ENCODE assay signal across 23 cellular contexts in genomic region chr12:49332441-49332861, GRCh38. TPM values are rescaled to one million over a fixed set of nuclear protein-coding genes. Genes with fewer than 3 reads are reported as not detected.
DNase-seq lines count a peak whose midpoint lies in the region; ATAC-seq, FAIRE-seq and TF ChIP-seq lines count a peak whose summit lies in the region.
"Had no signal": no experiment of that assay in that cellular context is flagged by ENCODE, and none has a peak within 500 bp of the region (broad histone marks: within the 10 kb centered on the region; RNA-seq: fewer than 3 reads in every experiment).

No MANE protein-coding gene starts in this region.

- no peaks in the 10 kb centered on the region for H4K20me1 ChIP-seq in smooth muscle cell (ENCODE audit: low read depth)

- H3K36me3 Mint-ChIP-seq in T-cell: no peaks in the 10 kb centered on the region

- POLR2A ChIA-PET in T-cell (lab: Charles Lee): no interaction called here

- H3K4me1 ChIP-seq in kidney (ENCODE audit: control insufficient read depth in 1 of 2, insufficient read depth in 1 of 2, low read depth in 1 of 2, low read length in 2 of 2): peaks cover 0 to 8% of the 10 kb centered on the region in 2 donors
- H3K4me1 ChIP-seq in smooth muscle cell (ENCODE audit: low read depth): no peaks in the 10 kb centered on the region

- peak overlapping the region in 2 of 3 donors; percentile 13 to 51 for H3K4me3 Mint-ChIP-seq in T-cell

- intact Hi-C loops in kidney (cut with DNase I): no loop called here

- CTCF ChIA-PET in T-cell (lab: Charles Lee): interaction anchor here (0.6 to 2.5 kb wide), 8 partner anchors 9 to 182 kb away, joined by 3 to 13 read pairs (median 8); partner anchors contain the start of gene TROAP (in 1 of the 2)

- peak overlapping the region in 1 of 2 donors; percentile 39 for H3K27ac Mint-ChIP-seq in T-cell
- H3K27ac Mint-ChIP-seq: activated naive CD4-positive, alpha-beta T cell treated with anti-CD3 and anti-CD28 coated beads, Interleukin-2, amount 50 U/mL, for 72 hours had no signal

- H2AFZ ChIP-seq in smooth muscle cell (ENCODE audit: low read depth): no peak overlapping the region
- H2AFZ ChIP-seq: GM23248 had no signal

- H3K27me3 Mint-ChIP-seq in T-cell: peaks cover 43 to 52% of the 10 kb centered on the region in 2 donors

- H3K9me3 ChIP-seq in kidney (ENCODE audit: control insufficient read depth in 1 of 2, low read length in 2 of 2): no peaks in the 10 kb centered on the region
- no peaks in the 10 kb centered on the region for H3K9me3 ChIP-seq in smooth muscle cell (replicated peaks; ENCODE audit: low read depth)

- peak overlapping the region; percentile 44 for H3K4me2 ChIP-seq in smooth muscle cell

- 75% methylated on average over 17 of the region's 17 CpGs for WGBS in smooth muscle cell (ENCODE audit: low lambda C conversion rate)

- H3K27me3 ChIP-seq in smooth muscle cell (ENCODE audit: low read depth): peaks cover 52% of the 10 kb centered on the region

- H3K9ac ChIP-seq in kidney (ENCODE audit: low read length in 2 of 2) (no peak overlapping the region), smooth muscle cell (ENCODE audit: low read depth) (no peak overlapping the region)
- H3K9ac ChIP-seq: GM23248 had no signal

- TF ChIP-seq CTCF in kidney (IDR thresholded peaks at IDR 0.05; ENCODE audit: borderline replicate concordance, extremely low read depth, insufficient read depth) (no peak), smooth muscle cell (IDR thresholded peaks at IDR 0.05; ENCODE audit: borderline replicate concordance, insufficient read depth, poor library complexity, severe bottlenecking) (no peak)

- no peak overlapping the region for H3K4me3 ChIP-seq in kidney (ENCODE audit: low read length in 2 of 2)
- no peak overlapping the region for H3K4me3 ChIP-seq in smooth muscle cell
- H3K4me3 ChIP-seq: GM23248 had no signal

- H3K27ac ChIP-seq in kidney (ENCODE audit: low read depth in 2 of 2, low read length in 2 of 2) (no peak overlapping the region), smooth muscle cell (ENCODE audit: low read depth) (no peak overlapping the region)
- H3K27ac ChIP-seq: dorsolateral prefrontal cortex, GM23248, WERI-Rb-1 had no signal

- no peaks in the 10 kb centered on the region for H3K79me2 ChIP-seq in smooth muscle cell (ENCODE audit: low read depth)

- H3F3A ChIP-seq in smooth muscle cell (ENCODE audit: low read depth): no peaks in the 10 kb centered on the region

- peaks cover 10 to 23% (median 12%) of the 10 kb centered on the region in 3 donors for H3K4me1 Mint-ChIP-seq in T-cell

- H3K36me3 ChIP-seq in kidney (ENCODE audit: control insufficient read depth in 1 of 2, insufficient read depth in 2 of 2, low read length in 2 of 2) (no peaks in the 10 kb centered on the region), smooth muscle cell (ENCODE audit: low read depth) (no peaks in the 10 kb centered on the region)

- FAIRE-seq in kidney (lab: Jason Lieb, UNC): no peak
- FAIRE-seq: HepG2 had no signal

- DNase-seq in EH (ENCODE audit: low read depth) (peak; percentile 64), T-cell (no peak), kidney (peak; percentile 75), smooth muscle cell (lab: John Stamatoyannopoulos, UW; ENCODE audit: unreplicated experiment) (no peak)
- DNase-seq in activated naive CD4-positive, alpha-beta T cell (lab: John Stamatoyannopoulos, UW): no peak
- DNase-seq: activated CD4-positive, alpha-beta T cell treated with anti-CD3 and anti-CD28 coated beads, Interleukin-2, amount 50 U/mL, for 1 hour; central memory CD4-positive, alpha-beta T cell; dorsolateral prefrontal cortex; GM23248; left cardiac atrium; mesendoderm; NCI-H187 treated with DMSO at 0.1 percent for 48 hours; stimulated activated CD4-positive, alpha-beta T cell treated with anti-CD3 and anti-CD28 coated beads, Interleukin-4, amount 100 ng/mL, for 4 hours; stimulated activated naive CD4-positive, alpha-beta T cell treated with Interleukin-2 at 50 U/mL for 16 hours; T-helper 9 cell; WERI-Rb-1 had no signal

- no peaks in the 10 kb centered on the region for H3K9me3 Mint-ChIP-seq in T-cell
- H3K9me3 Mint-ChIP-seq: activated naive CD4-positive, alpha-beta T cell treated with anti-CD3 and anti-CD28 coated beads, Interleukin-2, amount 50 U/mL, for 72 hours had no signal

- ATAC-seq in T-cell (replicated peaks in 1 of 4) (no peak), GM21576 (IDR thresholded peaks at IDR 0.05; ENCODE audit: unreplicated experiment) (no peak), GM18907 (IDR thresholded peaks at IDR 0.05; ENCODE audit: unreplicated experiment) (no peak), HG03045 (IDR thresholded peaks at IDR 0.05; ENCODE audit: unreplicated experiment) (no peak)
- ATAC-seq: activated naive CD4-positive, alpha-beta T cell treated with anti-CD3 and anti-CD28 coated beads, Interleukin-2, amount 50 U/mL, for 72 hours had no signal

RNA-seq across cellular contexts. Expression of gene C1QL4, which starts 4.5 kb away (rescaled TPM):
- total RNA-seq in T-cell: not detected
- 1.0 TPM for total RNA-seq in kidney
- polyA plus RNA-seq in kidney (ENCODE audit: insufficient read depth, low read depth, low replicate concordance): not detected
- not detected in 2 replicates for total RNA-seq in smooth muscle cell
- 0.09 TPM in 1 of 2 replicates, not detected in the other for polyA plus RNA-seq in smooth muscle cell
- total RNA-seq: activated naive CD4-positive, alpha-beta T cell treated with anti-CD3 and anti-CD28 coated beads, Interleukin-2, amount 50 U/mL, for 72 hours; GM23248; HepG2; left cardiac atrium had no signal
- polyA plus RNA-seq: AG04450, GM23248 had no signal

RNA-seq across cellular contexts. Expression of gene TROAP, which starts 9.4 kb away (rescaled TPM):
- total RNA-seq in T-cell: 1 to 10 TPM in 4 of 5 donors, under 1 TPM in 1; 0.98 to 1.9 (median 1.3) TPM
- total RNA-seq in kidney: 1.0 TPM
- polyA plus RNA-seq in kidney (ENCODE audit: insufficient read depth, low read depth, low replicate concordance): 1.5 TPM
- total RNA-seq in smooth muscle cell: 2.6 and 3.7 TPM in 2 replicates
- polyA plus RNA-seq in smooth muscle cell: 8.5 and 10.2 TPM in 2 replicates

RNA-seq across cellular contexts. Expression of gene DNAJC22, which starts 14.2 kb away (rescaled TPM):
- total RNA-seq in T-cell: under 1 TPM in 1 of 5 donors, not detected in 4; 0.07 TPM
- total RNA-seq in kidney: 16.2 TPM
- 15.1 TPM for polyA plus RNA-seq in kidney (ENCODE audit: insufficient read depth, low read depth, low replicate concordance)
- total RNA-seq in smooth muscle cell: 0.09 and 1.1 TPM in 2 replicates
- 1.8 and 2.4 TPM in 2 replicates for polyA plus RNA-seq in smooth muscle cell

RNA-seq across cellular contexts. Expression of gene SPATS2, which starts 34.8 kb away (rescaled TPM):
- 10 to 100 TPM in 1 of 5 donors, 1 to 10 TPM in 4; 5.4 to 11.4 (median 7.4) TPM for total RNA-seq in T-cell
- 23.7 TPM for total RNA-seq in kidney
- 10.0 TPM for polyA plus RNA-seq in kidney (ENCODE audit: insufficient read depth, low read depth, low replicate concordance)
- 32.0 and 35.6 TPM in 2 replicates for total RNA-seq in smooth muscle cell
- 33.6 and 39.0 TPM in 2 replicates for polyA plus RNA-seq in smooth muscle cell

RNA-seq across cellular contexts. Expression of gene PRPH, which starts 37.5 kb away (rescaled TPM):
- not detected for total RNA-seq in T-cell
- total RNA-seq in kidney: 2.7 TPM
- 0.71 TPM for polyA plus RNA-seq in kidney (ENCODE audit: insufficient read depth, low read depth, low replicate concordance)
- total RNA-seq in smooth muscle cell: not detected in 2 replicates
- polyA plus RNA-seq in smooth muscle cell: 0.43 TPM in 1 of 2 replicates, not detected in the other
- total RNA-seq: activated naive CD4-positive, alpha-beta T cell treated with anti-CD3 and anti-CD28 coated beads, Interleukin-2, amount 50 U/mL, for 72 hours; GM23248; HepG2; occipital lobe had no signal
- polyA plus RNA-seq: AG04450, GM23248 had no signal

Comparison
In these comparisons a context has a peak if more than half of its experiments do, and no peak if none do; other contexts are left out.
1. DNase-seq: peak in EH (single experiment) and kidney (single experiment); none in T-cell (0 of 34), smooth muscle cell (single experiment) and activated naive CD4-positive, alpha-beta T cell (0 of 4).